16 cellular contexts compared by ENCODE assay signal in the genomic region with DNA sequence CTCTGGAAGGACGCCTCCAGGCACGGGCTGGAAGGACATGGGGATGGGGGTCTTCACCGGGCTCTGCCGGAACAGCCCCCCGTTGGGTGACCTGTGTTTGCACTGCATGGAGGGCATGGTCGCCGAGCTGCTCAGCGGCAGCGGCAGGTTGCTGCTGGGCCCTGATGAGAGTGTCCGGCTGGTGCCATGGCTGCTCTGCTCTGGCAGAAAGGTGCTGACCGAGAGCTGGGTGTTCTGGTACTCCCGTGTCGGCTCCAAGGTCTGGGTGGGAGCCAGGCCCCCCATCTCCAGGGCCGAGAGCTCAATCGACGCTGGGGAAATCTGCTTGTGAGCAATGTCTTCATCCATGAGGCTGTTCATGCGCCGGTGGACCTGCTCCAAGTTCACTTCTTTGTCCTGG.
DNase-seq lines count a peak whose midpoint lies in the region; FAIRE-seq and TF ChIP-seq lines count a peak whose summit lies in the region.
"Had no signal": no experiment of that assay in that cellular context is flagged by ENCODE, and none has a peak within 500 bp of the region (broad histone marks: within the 10 kb centered on the region; RNA-seq: fewer than 3 reads in every experiment).

No MANE protein-coding gene starts in this region.

- H3K4me1 ChIP-seq in right atrium auricular region = no peaks in the 10 kb centered on the region
- no peaks in the 10 kb centered on the region for H3K4me1 ChIP-seq in kidney (ENCODE audit: control insufficient read depth in 1 of 2, insufficient read depth in 1 of 2, low read depth in 1 of 2, low read length in 2 of 2)
- no peaks in the 10 kb centered on the region for H3K4me1 ChIP-seq in HAP-1
- H3K4me1 ChIP-seq in adrenal gland (replicated peaks in 1 of 2) = no peaks in the 10 kb centered on the region

- intact Hi-C loops in cardiac septum (cut with DNase I) (no loop called here), kidney (cut with DNase I) (no loop called here), adrenal gland (cut with DNase I) (no loop called here)

- H3K4me1 Mint-ChIP-seq in type B pancreatic cell (ENCODE audit: unreplicated experiment) = no peaks in the 10 kb centered on the region
- H3K4me1 Mint-ChIP-seq: B cell had no signal

- H3K27ac Mint-ChIP-seq in type B pancreatic cell = no peak overlapping the region
- H3K27ac Mint-ChIP-seq: B cell; CD4-positive, alpha-beta T cell; IgD-negative memory B cell had no signal

- H3K9me3 ChIP-seq in right atrium auricular region (no peaks in the 10 kb centered on the region), kidney (ENCODE audit: control insufficient read depth in 1 of 2, low read length in 2 of 2) (no peaks in the 10 kb centered on the region), HAP-1 (no peaks in the 10 kb centered on the region), adrenal gland (replicated peaks in 1 of 3) (no peaks in the 10 kb centered on the region)

- no peak for TF ChIP-seq POLR2A in adrenal gland (IDR thresholded peaks at IDR 0.05)

- no peaks in the 10 kb centered on the region for H3K36me3 Mint-ChIP-seq in type B pancreatic cell
- H3K36me3 Mint-ChIP-seq: IgD-negative memory B cell had no signal

- no peak for TF ChIP-seq CTCF in right atrium auricular region (IDR thresholded peaks at IDR 0.05)
- no peak for TF ChIP-seq CTCF in kidney (IDR thresholded peaks at IDR 0.05; ENCODE audit: borderline replicate concordance, extremely low read depth, insufficient read depth)
- no peak for TF ChIP-seq CTCF in type B pancreatic cell (conservative IDR thresholded peaks at IDR 0.05)
- TF ChIP-seq CTCF in adrenal gland (IDR thresholded peaks at IDR 0.05) = no peak

- H3K36me3 ChIP-seq in right atrium auricular region (no peaks in the 10 kb centered on the region), kidney (ENCODE audit: control insufficient read depth in 1 of 2, insufficient read depth in 2 of 2, low read length in 2 of 2) (no peaks in the 10 kb centered on the region), HAP-1 (replicated peaks) (no peaks in the 10 kb centered on the region), adrenal gland (replicated peaks in 1 of 2) (no peaks in the 10 kb centered on the region)

- H3K27ac ChIP-seq in right atrium auricular region = no peak overlapping the region
- no peak overlapping the region for H3K27ac ChIP-seq in kidney (ENCODE audit: low read depth in 2 of 2, low read length in 2 of 2)
- H3K27ac ChIP-seq in adrenal gland = no peak overlapping the region
- H3K27ac ChIP-seq: GM23248 had no signal

- no peak overlapping the region for H3K4me3 Mint-ChIP-seq in type B pancreatic cell
- H3K4me3 Mint-ChIP-seq: B cell; CD4-positive, alpha-beta T cell; IgD-negative memory B cell had no signal

- no peaks in the 10 kb centered on the region for H3K27me3 Mint-ChIP-seq in type B pancreatic cell
- H3K27me3 Mint-ChIP-seq: CD4-positive, alpha-beta T cell had no signal

- FAIRE-seq in kidney (lab: Jason Lieb, UNC) = no peak
- FAIRE-seq: H54 had no signal

- 95 to 96% (median 96%) methylated on average over 11 to 18 of the region's 18 CpGs for WGBS in adrenal gland, 4 donors

- H3K27me3 ChIP-seq in right atrium auricular region (no peaks in the 10 kb centered on the region), HAP-1 (ENCODE audit: low read depth) (no peaks in the 10 kb centered on the region), adrenal gland (no peaks in the 10 kb centered on the region)

- H3K9ac ChIP-seq in kidney (ENCODE audit: low read length in 2 of 2) = no peak overlapping the region
- H3K9ac ChIP-seq: GM23248 had no signal

- DNase-seq in right atrium auricular region (ENCODE audit: low spot score) = peak; percentile 53
- DNase-seq in cardiac septum (ENCODE audit: low spot score) = no peak
- peak; percentile 65 for DNase-seq in kidney
- peak; percentile 45 for DNase-seq in type B pancreatic cell (ENCODE audit: extremely low spot score, unreplicated experiment)
- no peak for DNase-seq in HAP-1 (ENCODE audit: low spot score in 2 of 2)
- no peak for DNase-seq in adrenal gland
- DNase-seq in T1000 (lab: John Stamatoyannopoulos, UW) = no peak
- DNase-seq: ACHN; C1 segment of cervical spinal cord; Calu3; CD4-positive, alpha-beta T cell; DMS 273 treated with DMSO at 0.1 percent for 48 hours; GM23248 had no signal

- H3K4me3 ChIP-seq in right atrium auricular region (no peak overlapping the region), kidney (ENCODE audit: low read length in 2 of 2) (no peak overlapping the region), HAP-1 (no peak overlapping the region), adrenal gland (no peak overlapping the region)
- H3K4me3 ChIP-seq: GM23248 had no signal

- H3K9me3 Mint-ChIP-seq in type B pancreatic cell = no peaks in the 10 kb centered on the region
- H3K9me3 Mint-ChIP-seq: CD4-positive, alpha-beta T cell had no signal

- in situ Hi-C loops in HAP-1 (cut with MboI; ENCODE audit: low sequenced_read_pairs) = no loop called here

Comparison
In these comparisons a context has a peak if more than half of its experiments do, and no peak if none do; other contexts are left out.
1. DNase-seq: peak in right atrium auricular region (single experiment), kidney (single experiment) and type B pancreatic cell (single experiment); none in cardiac septum (single experiment), HAP-1 (0 of 2), adrenal gland (0 of 7) and T1000 (single experiment).